8 cellular contexts compared by ENCODE assay signal in the genomic region with DNA sequence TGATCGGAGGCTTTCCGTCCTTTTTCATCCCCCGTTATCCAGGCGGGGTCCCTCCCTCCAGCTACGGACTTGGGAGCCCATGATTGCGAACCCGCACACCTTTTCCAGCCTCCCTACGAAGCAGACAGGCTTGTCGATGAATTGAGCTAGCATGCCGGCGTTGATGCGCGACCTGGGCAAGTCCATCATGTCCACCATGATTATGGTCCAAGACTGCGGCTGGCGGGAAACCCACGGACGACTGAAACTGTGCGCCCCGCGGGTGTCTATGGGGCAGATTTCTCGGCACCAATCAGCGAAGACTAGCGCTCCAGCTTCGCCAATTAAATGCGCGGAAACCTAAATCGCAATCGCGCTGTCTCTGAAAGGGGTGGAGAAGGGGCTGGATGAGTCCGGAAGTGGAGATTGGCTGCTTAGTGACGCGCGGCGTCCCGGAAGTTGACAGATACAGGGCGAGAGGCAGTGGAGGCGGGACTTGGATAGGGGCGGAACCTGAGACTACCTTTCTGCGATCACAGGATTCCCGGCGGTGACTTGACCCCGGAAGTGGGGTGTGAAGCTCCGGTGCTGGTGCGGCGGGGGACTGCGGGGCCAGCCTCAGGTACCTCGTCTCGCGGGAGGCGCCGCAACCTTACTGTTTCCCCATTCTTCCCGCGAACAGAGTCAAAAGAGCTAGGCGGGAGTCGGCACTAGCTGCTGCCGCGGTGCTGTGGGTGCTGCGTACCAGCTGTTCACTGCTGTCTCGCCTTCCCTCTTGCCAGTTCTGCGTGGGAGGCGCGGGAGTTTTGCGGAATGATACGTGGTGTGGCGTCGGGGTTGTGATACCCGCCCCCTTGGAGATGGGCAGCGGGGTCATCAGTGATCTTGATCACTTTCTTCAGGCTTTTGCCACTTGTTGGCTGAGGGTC. TPM values are rescaled to one million over a fixed set of nuclear protein-coding genes. Genes with fewer than 3 reads are reported as not detected.
A peak's percentile ranks its signal among the peaks of the same experiment; 100 is the strongest.
DNase-seq lines count a peak whose midpoint lies in the region; ATAC-seq, FAIRE-seq and TF ChIP-seq lines count a peak whose summit lies in the region.

Gene UMAD1, plus strand, starts transcription at position 532 of the 908 bp plus-strand sequence. CDS start 32,620 bp downstream, outside the sequence.

- DNase-seq in AG20443 (ENCODE audit: low spot score) = peak; percentile 96
- DNase-seq in NCI-H510A (lab: John Stamatoyannopoulos, UW) = peak; percentile 98
- peak; percentile 98 for DNase-seq in activated CD4-positive, alpha-beta T cell treated with anti-CD3 and anti-CD28 coated beads for 1 hour
- DNase-seq in cerebellum (ENCODE audit: low spot score) = peak; percentile 98
- peak; percentile 84 for DNase-seq in keratinocyte (ENCODE audit: low read depth, low spot score)
- peak; percentile 91 to 95 for DNase-seq in stimulated activated CD4-positive, alpha-beta T cell treated with anti-CD3 and anti-CD28 coated beads, Interleukin-15, amount 100 ng/mL, for 1 hour (ENCODE audit: low read depth in 1 of 2, low spot score in 1 of 2)

- no peaks in the 10 kb centered on the region for H3K27me3 ChIP-seq in keratinocyte (ENCODE audit: control insufficient read depth, extremely low read depth, insufficient read depth, low read length)

- H3K9ac ChIP-seq in keratinocyte (ENCODE audit: control insufficient read depth, extremely low read depth, insufficient read depth, low read length) = peak within 1 kb of the TSS; percentile 87

- H3K36me3 ChIP-seq in keratinocyte (ENCODE audit: control insufficient read depth in 2 of 2, extremely low read depth in 1 of 2, insufficient read depth in 2 of 2, low read length in 2 of 2) = no peaks in the 10 kb centered on the region

- peak within 1 kb of the TSS; percentile 86 for H3K27ac ChIP-seq in keratinocyte (ENCODE audit: control insufficient read depth, insufficient read depth, low read length)

- H2AFZ ChIP-seq in keratinocyte (ENCODE audit: control insufficient read depth, low read length) = peak within 1 kb of the TSS; percentile 98

- peaks cover 11% of the 10 kb centered on the region for H3K4me1 ChIP-seq in keratinocyte (ENCODE audit: control insufficient read depth, extremely low read depth, insufficient read depth, low read length)

- TF ChIP-seq CTCF in keratinocyte (optimal IDR thresholded peaks at IDR 0.05 in 1 of 3, IDR thresholded peaks at IDR 0.05 in 1 of 3, conservative IDR thresholded peaks at IDR 0.05 in 1 of 3; ENCODE audit: extremely low read depth in 1 of 3, insufficient read depth in 2 of 3, low read length in 3 of 3) = no peak

- no peaks in the 10 kb centered on the region for H4K20me1 ChIP-seq in keratinocyte (ENCODE audit: control insufficient read depth, extremely low read depth, insufficient read depth, low read length)

- peak; percentile 90 for TF ChIP-seq POLR2A in GM19099 (IDR thresholded peaks at IDR 0.05; ENCODE audit: extremely low read depth, insufficient read length, low read depth)

- peak; percentile 78 for FAIRE-seq in keratinocyte (lab: Jason Lieb, UNC)

- peak within 1 kb of the TSS; percentile 56 to 88 (median 80) for H3K4me3 ChIP-seq in keratinocyte (ENCODE audit: control insufficient read depth in 2 of 3, extremely low read depth in 1 of 3, insufficient read depth in 2 of 3, low read depth in 1 of 3, low read length in 3 of 3)

- H3K9me3 ChIP-seq in keratinocyte (ENCODE audit: control insufficient read depth, low read depth, low read length) = no peaks in the 10 kb centered on the region

- no peaks in the 10 kb centered on the region for H3K9me1 ChIP-seq in keratinocyte (ENCODE audit: control insufficient read depth, extremely low read depth, insufficient read depth, low read length)

- peaks cover 11% of the 10 kb centered on the region for H3K79me2 ChIP-seq in keratinocyte (ENCODE audit: control insufficient read depth, insufficient read depth, low read length)

- peak; percentile 98 for ATAC-seq in HG03432 (IDR thresholded peaks at IDR 0.05; ENCODE audit: unreplicated experiment)

- peak within 1 kb of the TSS; percentile 86 for H3K4me2 ChIP-seq in keratinocyte (ENCODE audit: control insufficient read depth, extremely low read depth, insufficient read depth, low read depth, low read length)

- dilution Hi-C loops in keratinocyte (cut with MboI; ENCODE audit: extremely low pct_ligation_motif_present, low sequenced_read_pairs) = no loop called here

RNA-seq across cellular contexts. Expression of gene UMAD1, which starts in this region (rescaled TPM):
- 11.5 TPM for total RNA-seq in cerebellum
- 12.5 to 18.2 TPM (median 13.2 TPM) in 3 replicates for polyA plus RNA-seq in keratinocyte
- polyA plus RNA-seq in keratinocyte (2011; ENCODE audit: low read depth) = 8.9 TPM
- 11.8 and 20.9 TPM in 2 replicates for polyA plus RNA-seq in keratinocyte (2011; cell fraction: cytosol; rRNA removed)
- polyA plus RNA-seq in keratinocyte (2011; cell fraction: nucleus; rRNA removed) = 8.9 and 11.8 TPM in 2 replicates
- 4.8 and 7.9 TPM in 2 replicates for polyA plus RNA-seq in keratinocyte (2012; ENCODE audit: low replicate concordance)
- polyA minus RNA-seq in keratinocyte = 4.1 to 12.2 TPM (median 9.9 TPM) in 3 replicates
- 7.1 TPM for polyA minus RNA-seq in keratinocyte (2011; cell fraction: cytosol; rRNA and poly(A)+ RNA removed)
- 4.4 and 9.9 TPM in 2 replicates for polyA minus RNA-seq in keratinocyte (2011; cell fraction: nucleus; rRNA and poly(A)+ RNA removed)

Comparison
In these comparisons a context has a peak if more than half of its experiments do, and no peak if none do; other contexts are left out.
1. Peak in every context shown above with its lines: DNase-seq, ATAC-seq, H3K4me3 ChIP-seq and H3K27ac ChIP-seq.